In the genomic region with DNA sequence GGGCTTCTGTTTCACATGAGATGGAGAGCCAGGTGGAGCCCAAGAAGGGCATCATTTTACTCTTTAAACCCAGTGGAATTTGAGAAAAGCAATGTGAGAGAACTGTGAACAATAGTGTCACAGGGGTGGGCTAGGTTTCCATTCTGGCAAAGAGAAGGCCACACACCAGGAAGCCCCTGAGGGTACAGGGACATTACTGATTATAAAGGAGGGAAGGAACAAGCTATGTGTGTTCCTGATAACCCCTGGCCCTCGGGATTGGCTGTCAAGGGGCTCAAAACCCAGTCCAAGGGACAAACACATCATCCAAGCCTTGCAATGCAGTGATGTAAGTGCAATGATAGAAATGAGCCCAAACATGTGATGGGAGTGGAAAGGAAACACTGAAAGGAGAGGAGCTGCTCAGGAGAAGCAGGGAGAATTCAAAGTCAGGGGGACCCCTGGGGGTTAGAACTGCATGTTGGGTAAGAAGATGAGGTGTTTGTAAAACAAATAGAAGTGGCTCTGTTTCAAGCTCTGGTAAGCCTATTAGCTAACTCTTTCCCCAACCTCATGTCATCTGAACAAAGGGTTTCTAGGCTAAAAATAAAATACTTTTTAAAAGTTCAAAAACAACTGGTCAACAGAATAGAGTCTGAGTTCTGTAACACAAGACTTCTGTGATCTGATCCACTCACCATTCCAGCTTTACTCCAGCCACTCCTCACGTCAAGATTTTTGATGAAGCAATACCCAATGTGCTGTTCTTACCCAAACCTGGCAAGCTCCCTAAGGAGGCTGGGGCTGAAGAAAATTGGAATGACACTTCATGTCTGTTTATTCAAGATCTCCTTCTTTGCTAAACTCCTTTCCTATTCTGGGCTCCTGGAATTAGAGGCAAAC, we compare ENCODE assay signal across 22 cellular contexts. TPM values are rescaled to one million over a fixed set of nuclear protein-coding genes. Genes with fewer than 3 reads are reported as not detected.
DNase-seq lines count a peak whose midpoint lies in the region; ATAC-seq and TF ChIP-seq lines count a peak whose summit lies in the region.
"Had no signal": no experiment of that assay in that cellular context is flagged by ENCODE, and none has a peak within 500 bp of the region (broad histone marks: within the 10 kb centered on the region; RNA-seq: fewer than 3 reads in every experiment).

No MANE protein-coding gene starts in this region.

- H3K9me3 ChIP-seq in right atrium auricular region = no peaks in the 10 kb centered on the region
- no peaks in the 10 kb centered on the region for H3K9me3 ChIP-seq in thymus (ENCODE audit: control insufficient read depth)
- H3K9me3 ChIP-seq in MM.1S (replicated peaks; ENCODE audit: insufficient read depth, low read length) = no peaks in the 10 kb centered on the region
- H3K9me3 ChIP-seq: thoracic aorta had no signal

- H3K4me2 ChIP-seq in MM.1S (ENCODE audit: low read depth, low read length) = no peak overlapping the region

- H3K79me2 ChIP-seq in MM.1S (ENCODE audit: low read length) = no peaks in the 10 kb centered on the region

- no peaks in the 10 kb centered on the region for H3F3A ChIP-seq in MM.1S (ENCODE audit: insufficient read depth, low read length)

- no peak overlapping the region for H3K4me3 Mint-ChIP-seq in activated T-cell treated with anti-CD3 and anti-CD28 coated beads, Interleukin-2, amount 50 U/mL, for 72 hours
- H3K4me3 Mint-ChIP-seq: activated T-cell treated with anti-CD3 and anti-CD28 coated beads, Interleukin-2, amount 50 U/mL, for 24 hours had no signal

- peaks cover 3% of the 10 kb centered on the region for H3K4me1 Mint-ChIP-seq in activated T-cell treated with anti-CD3 and anti-CD28 coated beads, Interleukin-2, amount 50 U/mL, for 72 hours (ENCODE audit: low read depth)

- POLR2A ChIA-PET in GM10248 (lab: Yijun Ruan, JAX) = no interaction called here

- ATAC-seq in activated T-cell treated with anti-CD3 and anti-CD28 coated beads, Interleukin-2, amount 50 U/mL, for 72 hours (replicated peaks in 1 of 2) = no peak
- no peak for ATAC-seq in HG03432 (IDR thresholded peaks at IDR 0.05; ENCODE audit: unreplicated experiment)

- DNase-seq in activated T-cell treated with anti-CD3 and anti-CD28 coated beads, Interleukin-2, amount 50 U/mL, for 72 hours = no peak
- no peak for DNase-seq in activated T-cell treated with anti-CD3 and anti-CD28 coated beads, Interleukin-2, amount 50 U/mL, for 48 hours
- DNase-seq in amniotic epithelial cell (ENCODE audit: low read depth) (peak; percentile 5), right atrium auricular region (ENCODE audit: low spot score) (peak; percentile 60), GM10248 (ENCODE audit: extremely low spot score) (no peak), MM.1S (no peak)
- DNase-seq: activated CD4-positive, alpha-beta T cell treated with anti-CD3 and anti-CD28 coated beads, Interleukin-2, amount 50 U/mL, for 1 hour; activated T-cell treated with anti-CD3 and anti-CD28 coated beads, Interleukin-2, amount 50 U/mL, for 24 hours; C1 segment of cervical spinal cord; central memory CD4-positive, alpha-beta T cell; DMS 273 treated with DMSO at 0.1 percent for 48 hours; glutamatergic neuron; HCEC 1CT; immature natural killer cell; mesenchymal stem cell; NCI-H2107; NCI-H748 treated with DMSO at 0.1 percent for 48 hours; stimulated activated CD4-positive, alpha-beta T cell treated with anti-CD3 and anti-CD28 coated beads, Interleukin-4, amount 100 ng/mL, for 4 hours had no signal

- H3K4me1 ChIP-seq in right atrium auricular region = no peaks in the 10 kb centered on the region
- no peaks in the 10 kb centered on the region for H3K4me1 ChIP-seq in thymus (ENCODE audit: control insufficient read depth, insufficient read depth, low read length)
- H3K4me1 ChIP-seq in MM.1S (ENCODE audit: low read length) = peaks cover 4% of the 10 kb centered on the region; the same call in 1 of the 2 replicates

- no peak overlapping the region for H3K9ac ChIP-seq in MM.1S (ENCODE audit: low read length)

- no peak overlapping the region for H2AFZ ChIP-seq in MM.1S (ENCODE audit: low read length)

- H3K4me3 ChIP-seq in right atrium auricular region (no peak overlapping the region), thymus (ENCODE audit: low read length) (no peak overlapping the region), MM.1S (ENCODE audit: low read length) (no peak overlapping the region)
- H3K4me3 ChIP-seq: thoracic aorta had no signal

- no peaks in the 10 kb centered on the region for H4K20me1 ChIP-seq in MM.1S (ENCODE audit: insufficient read depth, low read length)

- H3K27ac ChIP-seq in right atrium auricular region = peak overlapping the region in 1 of 2 donors; percentile 16
- peak overlapping the region; percentile 60 for H3K27ac ChIP-seq in thymus (ENCODE audit: low read depth)
- H3K27ac ChIP-seq in MM.1S (ENCODE audit: low read length) = no peak overlapping the region
- H3K27ac ChIP-seq: 22Rv1, thoracic aorta had no signal

- 74% methylated on average over 2 of the region's 2 CpGs for WGBS in thymus

- H3K9me2 ChIP-seq in MM.1S (replicated peaks; ENCODE audit: insufficient read depth, low read length) = no peaks in the 10 kb centered on the region

- H3K27ac Mint-ChIP-seq in activated T-cell treated with anti-CD3 and anti-CD28 coated beads, Interleukin-2, amount 50 U/mL, for 72 hours = peak overlapping the region; percentile 25
- H3K27ac Mint-ChIP-seq: activated T-cell treated with anti-CD3 and anti-CD28 coated beads, Interleukin-2, amount 50 U/mL, for 24 hours had no signal

- H3K27me3 ChIP-seq in right atrium auricular region (no peaks in the 10 kb centered on the region), thymus (ENCODE audit: control insufficient read depth, insufficient read depth) (no peaks in the 10 kb centered on the region), MM.1S (replicated peaks; ENCODE audit: insufficient read depth, low read length) (no peaks in the 10 kb centered on the region)

- H3K36me3 Mint-ChIP-seq in activated T-cell treated with anti-CD3 and anti-CD28 coated beads, Interleukin-2, amount 50 U/mL, for 72 hours (ENCODE audit: insufficient read depth in 2 of 2) = peaks cover 4 to 15% of the 10 kb centered on the region in 2 donors

- peaks cover 0 to 4% of the 10 kb centered on the region in 2 donors for H3K9me3 Mint-ChIP-seq in activated T-cell treated with anti-CD3 and anti-CD28 coated beads, Interleukin-2, amount 50 U/mL, for 72 hours
- H3K9me3 Mint-ChIP-seq: immature natural killer cell had no signal

- no peaks in the 10 kb centered on the region for H3K36me3 ChIP-seq in right atrium auricular region
- no peaks in the 10 kb centered on the region for H3K36me3 ChIP-seq in thymus (ENCODE audit: control insufficient read depth, insufficient read depth)
- no peaks in the 10 kb centered on the region for H3K36me3 ChIP-seq in MM.1S (replicated peaks; ENCODE audit: insufficient read depth, low read length)
- H3K36me3 ChIP-seq: thoracic aorta had no signal

- TF ChIP-seq CTCF in right atrium auricular region (IDR thresholded peaks at IDR 0.05) = no peak
- TF ChIP-seq CTCF in GM10248 (IDR thresholded peaks at IDR 0.05; ENCODE audit: control extremely low read depth, extremely low read depth, low read depth, missing control alignments) = no peak
- no peak for TF ChIP-seq CTCF in MM.1S (IDR thresholded peaks at IDR 0.05; ENCODE audit: low read length)

- CTCF ChIA-PET in GM10248 (lab: Yijun Ruan, JAX) = interaction anchor here (0.7 to 1.1 kb wide), 7 partner anchors 22 to 492 kb away, joined by 3 to 4 read pairs (median 3); no protein-coding TSS in a partner anchor

- H3K27me3 Mint-ChIP-seq in activated T-cell treated with anti-CD3 and anti-CD28 coated beads, Interleukin-2, amount 50 U/mL, for 72 hours (ENCODE audit: low read depth) = no peaks in the 10 kb centered on the region
- H3K27me3 Mint-ChIP-seq: activated T-cell treated with anti-CD3 and anti-CD28 coated beads, Interleukin-2, amount 50 U/mL, for 24 hours had no signal

RNA-seq across cellular contexts. Expression of gene IL12RB2, which starts 51.1 kb away (rescaled TPM):
- total RNA-seq in activated T-cell treated with anti-CD3 and anti-CD28 coated beads, Interleukin-2, amount 50 U/mL, for 72 hours = 100 to 1,000 TPM; 128 to 136 TPM
- total RNA-seq in right atrium auricular region = under 1 TPM; 0.43 to 0.44 TPM
- 1.3 TPM for polyA plus RNA-seq in thymus

Comparison
In these comparisons a context has a peak if more than half of its experiments do, and no peak if none do; other contexts are left out.
1. DNase-seq: peak in amniotic epithelial cell (single experiment) and right atrium auricular region (single experiment); none in activated T-cell treated with anti-CD3 and anti-CD28 coated beads, Interleukin-2, amount 50 U/mL, for 72 hours (0 of 2), activated T-cell treated with anti-CD3 and anti-CD28 coated beads, Interleukin-2, amount 50 U/mL, for 48 hours (0 of 2), GM10248 (single experiment) and MM.1S (single experiment).
2. RNA of gene IL12RB2, which starts 51.1 kb away (total RNA-seq): 128 to 136 TPM in activated T-cell treated with anti-CD3 and anti-CD28 coated beads, Interleukin-2, amount 50 U/mL, for 72 hours; 0.43 to 0.44 TPM in right atrium auricular region; every median in the first group is over 10 times any median in the second.